In the genomic region with DNA sequence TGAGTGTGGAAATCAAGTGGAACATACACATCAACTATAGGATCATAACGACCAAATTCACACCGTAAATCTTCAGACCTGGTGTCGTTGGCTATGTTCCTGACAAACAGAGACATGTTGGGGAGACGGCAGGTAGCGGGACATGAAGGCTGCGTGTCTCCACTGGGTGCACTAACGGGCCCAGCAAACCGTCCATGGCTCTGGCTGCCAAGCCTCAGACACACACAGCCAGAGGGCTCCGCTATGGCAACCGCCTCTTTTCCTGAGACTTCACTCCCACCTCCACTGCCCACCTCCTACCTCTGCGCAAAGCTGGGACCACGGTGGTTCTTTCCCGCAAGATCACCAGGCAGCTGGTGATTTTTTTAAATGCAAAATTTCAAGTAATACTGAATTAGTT, we compare ENCODE assay signal across 28 cellular contexts. TPM values are rescaled to one million over a fixed set of nuclear protein-coding genes. Genes with fewer than 3 reads are reported as not detected.
DNase-seq lines count a peak whose midpoint lies in the region; ATAC-seq, FAIRE-seq and TF ChIP-seq lines count a peak whose summit lies in the region.
"Had no signal": no experiment of that assay in that cellular context is flagged by ENCODE, and none has a peak within 500 bp of the region (broad histone marks: within the 10 kb centered on the region; RNA-seq: fewer than 3 reads in every experiment).

No MANE protein-coding gene starts in this region.

- H3K36me3 ChIP-seq in osteoblast (ENCODE audit: insufficient read depth, low read length): no peaks in the 10 kb centered on the region
- peaks cover 0 to 7% of the 10 kb centered on the region in 2 donors for H3K36me3 ChIP-seq in gastrocnemius medialis
- H3K36me3 ChIP-seq: BE2C had no signal

- no peaks in the 10 kb centered on the region for H3K27me3 Mint-ChIP-seq in activated CD8-positive, alpha-beta T cell treated with anti-CD3 and anti-CD28 coated beads, Interleukin-2, amount 10 ng/mL, durations not matched to agents 7 days and 5 days (ENCODE audit: low read depth)
- H3K27me3 Mint-ChIP-seq: CD4-positive, alpha-beta memory T cell; CD4-positive, CD25-positive, alpha-beta regulatory T cell; CD8-positive, alpha-beta memory T cell had no signal

- peaks cover 9% of the 10 kb centered on the region for H3K36me3 Mint-ChIP-seq in activated CD8-positive, alpha-beta T cell treated with anti-CD3 and anti-CD28 coated beads, Interleukin-2, amount 10 ng/mL, durations not matched to agents 7 days and 5 days (ENCODE audit: low read depth)

- H3K4me3 ChIP-seq in osteoblast (ENCODE audit: insufficient read depth, low read length) (no peak overlapping the region), gastrocnemius medialis (peak overlapping the region; percentile 1 to 40 (median 20))
- H3K4me3 ChIP-seq: BLaER1, GM12878 had no signal

- no peak overlapping the region for H2AFZ ChIP-seq in osteoblast (ENCODE audit: low read length)

- no peaks in the 10 kb centered on the region for H3K27me3 ChIP-seq in osteoblast (ENCODE audit: insufficient read depth, low read length)
- no peaks in the 10 kb centered on the region for H3K27me3 ChIP-seq in gastrocnemius medialis
- H3K27me3 ChIP-seq: BE2C, BLaER1 had no signal

- H3K9me3 Mint-ChIP-seq in activated CD8-positive, alpha-beta T cell treated with anti-CD3 and anti-CD28 coated beads, Interleukin-2, amount 10 ng/mL, durations not matched to agents 7 days and 5 days (ENCODE audit: insufficient read depth): no peaks in the 10 kb centered on the region
- H3K9me3 Mint-ChIP-seq: CD4-positive, alpha-beta memory T cell; CD4-positive, CD25-positive, alpha-beta regulatory T cell; CD8-positive, alpha-beta memory T cell had no signal

- H3K9me3 ChIP-seq in osteoblast (ENCODE audit: low read depth, low read length) (no peaks in the 10 kb centered on the region), gastrocnemius medialis (no peaks in the 10 kb centered on the region)
- H3K9me3 ChIP-seq: BE2C had no signal

- peak; percentile 52 for FAIRE-seq in H54 (lab: Jason Lieb, UNC)
- FAIRE-seq: A204.1, GM12892 had no signal

- in situ Hi-C loops in gastrocnemius medialis (cut with MboI; ENCODE audit: low sequenced_read_pairs in 4 of 4): loop anchor here in 1 of 4 donors (25.0 kb wide), 1 partner anchor 273 kb away; a partner anchor contains a TSS

- CTCF ChIA-PET in activated CD8-positive, alpha-beta T cell treated with anti-CD3 and anti-CD28 coated beads, Interleukin-2, amount 10 ng/mL, durations not matched to agents 7 days and 5 days (lab: Charles Lee): interaction anchor here (1.0 kb wide), 1 partner anchor 301 kb away, joined by 4 read pairs; no protein-coding TSS in a partner anchor

- no peak for TF ChIP-seq CTCF in osteoblast (IDR thresholded peaks at IDR 0.05; ENCODE audit: extremely low read depth, low read depth, low read length)
- TF ChIP-seq CTCF in gastrocnemius medialis (IDR thresholded peaks at IDR 0.05 in 4 of 5, conservative IDR thresholded peaks at IDR 0.05 in 1 of 5): no peak

- H3K4me1 Mint-ChIP-seq in activated CD8-positive, alpha-beta T cell treated with anti-CD3 and anti-CD28 coated beads, Interleukin-2, amount 10 ng/mL, durations not matched to agents 7 days and 5 days (ENCODE audit: low read depth): peaks cover 8% of the 10 kb centered on the region

- POLR2A ChIA-PET in activated CD8-positive, alpha-beta T cell treated with anti-CD3 and anti-CD28 coated beads, Interleukin-2, amount 10 ng/mL, durations not matched to agents 7 days and 5 days (lab: Charles Lee): no interaction called here

- H3K27ac ChIP-seq in osteoblast (ENCODE audit: low read depth, low read length): no peak overlapping the region
- H3K27ac ChIP-seq in gastrocnemius medialis: peak overlapping the region; percentile 79 to 84 (median 82)
- H3K27ac ChIP-seq: BLaER1 had no signal

- DNase-seq in H54 (ENCODE audit: insufficient read length, low spot score) (no peak), osteoblast (ENCODE audit: insufficient read length, low spot score, missing footprints) (peak; percentile 8), gastrocnemius medialis (peak in 1 of 2 donors; percentile 46), SHP77 treated with DMSO at 0.1 percent for 48 hours (lab: John Stamatoyannopoulos, UW) (no peak)
- DNase-seq in activated CD8-positive, alpha-beta T cell treated with anti-CD3 and anti-CD28 coated beads, Interleukin-2, amount 10 ng/mL, durations not matched to agents 7 days and 5 days: no peak
- DNase-seq: 8988T; ACHN; BE2C; C1 segment of cervical spinal cord; CD4-positive, CD25-positive, alpha-beta regulatory T cell; CD8-positive, alpha-beta memory T cell; COR-L47; DMS 273 treated with DMSO at 0.1 percent for 48 hours; DMS153; DMS53; DMS79; DND-41; EL; GDM1 had no signal

- no peak for TF ChIP-seq POLR2A in H54 (IDR thresholded peaks at IDR 0.05; ENCODE audit: low read depth, low read length)
- no peak for TF ChIP-seq POLR2A in gastrocnemius medialis (IDR thresholded peaks at IDR 0.05)

- no peak overlapping the region for H3K27ac Mint-ChIP-seq in activated CD8-positive, alpha-beta T cell treated with anti-CD3 and anti-CD28 coated beads, Interleukin-2, amount 10 ng/mL, durations not matched to agents 7 days and 5 days
- H3K27ac Mint-ChIP-seq: CD14-positive monocyte; CD4-positive, alpha-beta memory T cell; CD4-positive, CD25-positive, alpha-beta regulatory T cell; CD8-positive, alpha-beta memory T cell had no signal

- no peak overlapping the region for H3K4me2 ChIP-seq in osteoblast (ENCODE audit: insufficient read depth, low read length)
- H3K4me2 ChIP-seq: BLaER1 had no signal

- intact Hi-C loops in gastrocnemius medialis (cut with DNase I; ENCODE audit: low total_unique reads): loop anchor here (5.0 kb wide), 1 partner anchor 1062 kb away; no protein-coding TSS in a partner anchor

- no peaks in the 10 kb centered on the region for H3K79me2 ChIP-seq in osteoblast (ENCODE audit: insufficient read depth, low read length)

- H3K4me1 ChIP-seq in osteoblast (ENCODE audit: insufficient read depth, low read length) (no peaks in the 10 kb centered on the region), gastrocnemius medialis (peaks cover 40 to 58% of the 10 kb centered on the region in 2 donors)
- H3K4me1 ChIP-seq: BE2C had no signal

- H4K20me1 ChIP-seq in osteoblast (ENCODE audit: insufficient read depth, low read length): no peaks in the 10 kb centered on the region
- H4K20me1 ChIP-seq: BLaER1 had no signal

- no peak overlapping the region for H3K4me3 Mint-ChIP-seq in activated CD8-positive, alpha-beta T cell treated with anti-CD3 and anti-CD28 coated beads, Interleukin-2, amount 10 ng/mL, durations not matched to agents 7 days and 5 days
- H3K4me3 Mint-ChIP-seq: CD14-positive monocyte; CD4-positive, alpha-beta memory T cell; CD4-positive, CD25-positive, alpha-beta regulatory T cell; CD8-positive, alpha-beta memory T cell had no signal

- ATAC-seq in gastrocnemius medialis (peak in 1 of 2 donors; percentile 49), GM21825 (IDR thresholded peaks at IDR 0.05; ENCODE audit: unreplicated experiment) (no peak)
- no peak for ATAC-seq in activated CD8-positive, alpha-beta T cell treated with anti-CD3 and anti-CD28 coated beads, Interleukin-2, amount 10 ng/mL, durations not matched to agents 7 days and 5 days
- ATAC-seq: GM12878 had no signal

RNA-seq across cellular contexts. Expression of a gene that starts 16.3 kb away (rescaled TPM):
- 22.4 and 25.0 TPM in 2 replicates for total RNA-seq in osteoblast
- 10 to 100 TPM; 81.4 to 97.6 (median 89.8) TPM for total RNA-seq in gastrocnemius medialis
- 1 to 10 TPM; 6.4 to 7.5 TPM for total RNA-seq in activated CD8-positive, alpha-beta T cell treated with anti-CD3 and anti-CD28 coated beads, Interleukin-2, amount 10 ng/mL, durations not matched to agents 7 days and 5 days

RNA-seq across cellular contexts. Expression of a gene that starts 48.4 kb away (rescaled TPM):
- 0.36 and 0.59 TPM in 2 replicates for total RNA-seq in osteoblast
- total RNA-seq in gastrocnemius medialis: not detected
- total RNA-seq in activated CD8-positive, alpha-beta T cell treated with anti-CD3 and anti-CD28 coated beads, Interleukin-2, amount 10 ng/mL, durations not matched to agents 7 days and 5 days: under 1 TPM in 1 of 2 experiments, not detected in 1; 0.39 TPM
- total RNA-seq: A673; CD4-positive, alpha-beta memory T cell; CD4-positive, CD25-positive, alpha-beta regulatory T cell; G401 had no signal
